1 cellular context compared by ENCODE assay signal in genomic region chr17:74961657-74962360, GRCh38.
TF ChIP-seq lines count a peak whose summit lies in the region.

No MANE protein-coding gene starts in this region.

TF ChIP-seq in H1, 55 proteins besides CTCF, POLR2A, EP300 and RAD21:
- peak; percentile 62; the same call in 1 of the 2 replicates for TF ChIP-seq GABPA (IDR thresholded peaks at IDR 0.05; ENCODE audit: borderline replicate concordance, insufficient read depth, low read length)
- TF ChIP-seq TEAD4 (IDR thresholded peaks at IDR 0.05; ENCODE audit: low read depth, low read length): no peak
